1 cellular context compared by ENCODE assay signal in the genomic region with DNA sequence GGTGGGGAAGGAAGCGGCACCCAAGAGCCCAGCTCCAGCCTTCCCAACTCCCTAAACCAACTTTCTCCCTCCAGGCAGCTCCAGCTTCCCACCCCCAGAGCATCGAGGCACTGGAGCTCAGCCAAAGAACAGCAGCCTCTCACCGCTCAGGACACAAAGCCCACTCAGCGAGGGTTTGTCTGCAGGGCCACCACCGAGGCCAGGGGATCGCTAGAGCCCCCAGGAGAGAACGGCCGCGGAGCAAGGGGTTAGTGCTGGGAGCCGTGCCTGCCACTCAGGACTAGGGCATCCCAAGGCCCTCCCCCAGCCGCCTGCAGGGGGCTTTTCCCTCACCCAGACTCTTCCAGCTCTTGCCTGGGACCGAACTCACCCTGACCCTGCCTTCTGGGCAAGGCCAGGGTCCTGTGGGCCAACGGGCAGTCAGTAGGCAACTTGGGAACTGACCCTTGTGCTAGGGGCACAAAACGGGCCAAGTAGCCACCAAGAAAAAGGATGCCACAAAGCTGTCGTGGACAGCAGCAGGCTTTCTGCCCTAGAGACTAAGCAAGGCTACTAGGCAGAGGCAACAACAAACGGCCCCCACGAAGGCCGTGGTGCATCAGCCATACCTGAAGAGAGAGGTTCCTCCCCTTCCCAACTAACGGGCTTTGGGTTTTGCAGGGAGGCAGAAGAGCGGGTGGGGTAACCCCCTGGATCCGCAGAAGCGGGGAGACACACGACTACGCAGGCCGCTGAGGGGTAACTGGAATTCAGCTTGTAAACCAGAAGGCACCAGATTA.
TF ChIP-seq lines count a peak whose summit lies in the region.

No MANE protein-coding gene starts in this region.

TF ChIP-seq in endothelial cell of umbilical vein, 7 proteins besides CTCF, POLR2A, EP300 and RAD21:
- no peak for TF ChIP-seq MYC (IDR thresholded peaks at IDR 0.05; ENCODE audit: low read depth, low read length)
- no peak for TF ChIP-seq POLR2AphosphoS5 (IDR thresholded peaks at IDR 0.05; ENCODE audit: insufficient read depth, low read depth, low read length)
- TF ChIP-seq GATA2 (IDR thresholded peaks at IDR 0.05; ENCODE audit: insufficient read depth, insufficient read length, low read depth, low read length) = no peak
- no peak for TF ChIP-seq EZH2 (IDR thresholded peaks at IDR 0.05; ENCODE audit: borderline replicate concordance, low read depth, low read length, severe bottlenecking)
- TF ChIP-seq, protein P1, sequence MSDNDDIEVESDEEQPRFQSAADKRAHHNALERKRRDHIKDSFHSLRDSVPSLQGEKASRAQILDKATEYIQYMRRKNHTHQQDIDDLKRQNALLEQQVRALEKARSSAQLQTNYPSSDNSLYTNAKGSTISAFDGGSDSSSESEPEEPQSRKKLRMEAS (IDR thresholded peaks at IDR 0.05; ENCODE audit: insufficient read depth, insufficient read length) = no peak
- TF ChIP-seq JUN (IDR thresholded peaks at IDR 0.05; ENCODE audit: borderline replicate concordance, insufficient read depth, insufficient read length, low read depth) = no peak
- no peak for TF ChIP-seq FOS (IDR thresholded peaks at IDR 0.05; ENCODE audit: borderline replicate concordance, insufficient read depth, low read length)
